Comparison of ENCODE assay signal across 8 cellular contexts in genomic region chr6:82006027-82006738, GRCh38.
DNase-seq lines count a peak whose midpoint lies in the region; ATAC-seq and TF ChIP-seq lines count a peak whose summit lies in the region.

No MANE protein-coding gene starts in this region.

- no peak overlapping the region for H3K4me3 Mint-ChIP-seq in stimulated activated effector memory CD8-positive, alpha-beta T cell treated with anti-CD3 and anti-CD28 coated beads, Interleukin-12 subunit alpha, Interleukin-12 subunit beta, amount 100 ng/mL, for 72 hours
- no peak overlapping the region for H3K4me3 Mint-ChIP-seq in natural killer cell

- no peaks in the 10 kb centered on the region for H3K36me3 ChIP-seq in BJ (ENCODE audit: control insufficient read depth, insufficient read depth, low read length)
- H3K36me3 ChIP-seq in Panc1 (ENCODE audit: control insufficient read depth, insufficient read depth, low read length): no peaks in the 10 kb centered on the region
- H3K36me3 ChIP-seq in fibroblast of lung (ENCODE audit: control insufficient read depth, insufficient read depth, low read length): no peaks in the 10 kb centered on the region

- intact Hi-C loops in Panc1 (cut with micrococcal nuclease; ENCODE audit: unreplicated experiment): no loop called here
- intact Hi-C loops in natural killer cell (cut with micrococcal nuclease): no loop called here

- H3K79me2 ChIP-seq in fibroblast of lung (ENCODE audit: control insufficient read depth, insufficient read depth, low read length): no peaks in the 10 kb centered on the region

- H3K4me2 ChIP-seq in fibroblast of lung (ENCODE audit: extremely low read depth, insufficient read depth, low read length): no peak overlapping the region

- no peaks in the 10 kb centered on the region for H3K36me3 Mint-ChIP-seq in stimulated activated effector memory CD8-positive, alpha-beta T cell treated with anti-CD3 and anti-CD28 coated beads, Interleukin-12 subunit alpha, Interleukin-12 subunit beta, amount 100 ng/mL, for 72 hours
- no peaks in the 10 kb centered on the region for H3K36me3 Mint-ChIP-seq in natural killer cell

- H3K27me3 ChIP-seq in BJ (ENCODE audit: control insufficient read depth, insufficient read depth, low read length) (no peaks in the 10 kb centered on the region), Panc1 (ENCODE audit: control insufficient read depth, insufficient read depth, low read length) (no peaks in the 10 kb centered on the region), fibroblast of lung (ENCODE audit: control insufficient read depth, insufficient read depth, low read length) (no peaks in the 10 kb centered on the region)

- CTCF ChIA-PET in BJ (lab: Yijun Ruan, JAX): interaction anchor here (0.6 to 2.6 kb wide), 22 partner anchors 9 to 900 kb away, joined by 3 to 20 read pairs (median 4); partner anchors contain the start of gene TENT5A
- CTCF ChIA-PET in Panc1 (lab: Charles Lee): interaction anchor here (0.7 kb wide), 1 partner anchor 22 kb away, joined by 5 read pairs; no protein-coding TSS in a partner anchor

- ATAC-seq in GM18870 (IDR thresholded peaks at IDR 0.05; ENCODE audit: unreplicated experiment) (peak; percentile 92), HG03066 (IDR thresholded peaks at IDR 0.05; ENCODE audit: low read depth, unreplicated experiment) (peak; percentile 72), Panc1 (peak; percentile 69; the same call in 1 of the 2 replicates), natural killer cell (no peak)
- ATAC-seq in stimulated activated effector memory CD8-positive, alpha-beta T cell treated with anti-CD3 and anti-CD28 coated beads, Interleukin-12 subunit alpha, Interleukin-12 subunit beta, amount 100 ng/mL, for 72 hours: peak; percentile 13

- POLR2A ChIA-PET in BJ (lab: Charles Lee): interaction anchor here (0.6 to 0.8 kb wide), 2 partner anchors 244 to 385 kb away, joined by 3 to 6 read pairs; no protein-coding TSS in a partner anchor
- POLR2A ChIA-PET in Panc1 (lab: Charles Lee): interaction anchor here (0.7 kb wide), 1 partner anchor 404 kb away, joined by 5 read pairs; no protein-coding TSS in a partner anchor

- no peaks in the 10 kb centered on the region for H3K4me1 ChIP-seq in Panc1 (ENCODE audit: control insufficient read depth, insufficient read depth, low read length)
- H3K4me1 ChIP-seq in fibroblast of lung (ENCODE audit: control insufficient read depth, extremely low read depth, insufficient read depth, low read length): no peaks in the 10 kb centered on the region

- H2AFZ ChIP-seq in fibroblast of lung (ENCODE audit: low read length): no peak overlapping the region

- H3K27me3 Mint-ChIP-seq in natural killer cell (ENCODE audit: low read depth in 2 of 2): no peaks in the 10 kb centered on the region

- TF ChIP-seq CTCF in BJ (IDR thresholded peaks at IDR 0.05; ENCODE audit: insufficient read depth, low read depth, low read length): peak; percentile 71
- peak; percentile 73 for TF ChIP-seq CTCF in Panc1 (IDR thresholded peaks at IDR 0.05)
- TF ChIP-seq CTCF in fibroblast of lung (conservative IDR thresholded peaks at IDR 0.05 in 1 of 2, IDR thresholded peaks at IDR 0.05 in 1 of 2; ENCODE audit: low read depth in 1 of 2, low read length in 2 of 2): peak; percentile 68 to 70
- no peak for TF ChIP-seq CTCF in natural killer cell (IDR thresholded peaks at IDR 0.05)

- no peak for DNase-seq in BJ (ENCODE audit: low read depth)
- DNase-seq in Panc1 (ENCODE audit: low read depth, low spot score): no peak
- DNase-seq in fibroblast of lung (ENCODE audit: low read depth in 2 of 2): peak; percentile 47 to 61
- DNase-seq in stimulated activated effector memory CD8-positive, alpha-beta T cell treated with anti-CD3 and anti-CD28 coated beads, Interleukin-12 subunit alpha, Interleukin-12 subunit beta, amount 100 ng/mL, for 72 hours (ENCODE audit: low spot score in 2 of 2): no peak
- DNase-seq in natural killer cell: no peak
- no peak for DNase-seq in COLO829 (ENCODE audit: low spot score)

- in situ Hi-C loops in Panc1 (cut with HindIII; ENCODE audit: low pct_unique_long_range_greater_than_20kb, low sequenced_read_pairs): no loop called here

- peaks cover 6% of the 10 kb centered on the region for H3K9me3 Mint-ChIP-seq in stimulated activated effector memory CD8-positive, alpha-beta T cell treated with anti-CD3 and anti-CD28 coated beads, Interleukin-12 subunit alpha, Interleukin-12 subunit beta, amount 100 ng/mL, for 72 hours
- peaks cover 3 to 6% of the 10 kb centered on the region in 2 donors for H3K9me3 Mint-ChIP-seq in natural killer cell

- H3K9ac ChIP-seq in fibroblast of lung (ENCODE audit: insufficient read depth, low read length): no peak overlapping the region

- no peaks in the 10 kb centered on the region for H4K20me1 ChIP-seq in fibroblast of lung (ENCODE audit: control insufficient read depth, extremely low read depth, insufficient read depth, low read length)

- H3K27ac ChIP-seq in Panc1 (ENCODE audit: low read length) (no peak overlapping the region), fibroblast of lung (ENCODE audit: insufficient read depth, low read length) (no peak overlapping the region)

- no peak overlapping the region for H3K4me3 ChIP-seq in BJ (ENCODE audit: low read depth, low read length)
- no peak overlapping the region for H3K4me3 ChIP-seq in Panc1 (ENCODE audit: low read depth in 2 of 2, low read length in 2 of 2)
- no peak overlapping the region for H3K4me3 ChIP-seq in fibroblast of lung (replicated peaks in 1 of 4; ENCODE audit: control extremely low read depth in 1 of 4, insufficient read depth in 1 of 4, low read depth in 3 of 4, low read length in 4 of 4)

- no peak overlapping the region for H3K27ac Mint-ChIP-seq in stimulated activated effector memory CD8-positive, alpha-beta T cell treated with anti-CD3 and anti-CD28 coated beads, Interleukin-12 subunit alpha, Interleukin-12 subunit beta, amount 100 ng/mL, for 72 hours
- no peak overlapping the region for H3K27ac Mint-ChIP-seq in natural killer cell

- no TSS peak for BruUV-seq in Panc1 (replicated peaks; lab: Mats Ljungman, UMichigan)

- H3K4me1 Mint-ChIP-seq in stimulated activated effector memory CD8-positive, alpha-beta T cell treated with anti-CD3 and anti-CD28 coated beads, Interleukin-12 subunit alpha, Interleukin-12 subunit beta, amount 100 ng/mL, for 72 hours: no peaks in the 10 kb centered on the region
- no peaks in the 10 kb centered on the region for H3K4me1 Mint-ChIP-seq in natural killer cell

- no peaks in the 10 kb centered on the region for H3K9me3 ChIP-seq in Panc1 (ENCODE audit: control insufficient read depth, insufficient read depth, low read depth, low read length)
- no peaks in the 10 kb centered on the region for H3K9me3 ChIP-seq in fibroblast of lung (ENCODE audit: control insufficient read depth, insufficient read depth, low read depth, low read length)

Comparison
In these comparisons a context has a peak if more than half of its experiments do, and no peak if none do; other contexts are left out.
1. DNase-seq: peak in fibroblast of lung (2 of 2); none in BJ (single experiment), Panc1 (single experiment), stimulated activated effector memory CD8-positive, alpha-beta T cell treated with anti-CD3 and anti-CD28 coated beads, Interleukin-12 subunit alpha, Interleukin-12 subunit beta, amount 100 ng/mL, for 72 hours (0 of 2), natural killer cell (single experiment) and COLO829 (single experiment).
2. ATAC-seq: peak in GM18870 (single experiment), HG03066 (single experiment), Panc1 (single experiment) and stimulated activated effector memory CD8-positive, alpha-beta T cell treated with anti-CD3 and anti-CD28 coated beads, Interleukin-12 subunit alpha, Interleukin-12 subunit beta, amount 100 ng/mL, for 72 hours (single experiment); none in natural killer cell (0 of 3).